Comparison of ENCODE assay signal across 14 cellular contexts in genomic region chrX:9604111-9604907, GRCh38.
DNase-seq lines count a peak whose midpoint lies in the region; ATAC-seq and TF ChIP-seq lines count a peak whose summit lies in the region.
"Had no signal": no experiment of that assay in that cellular context is flagged by ENCODE, and none has a peak within 500 bp of the region (broad histone marks: within the 10 kb centered on the region; RNA-seq: fewer than 3 reads in every experiment).

No MANE protein-coding gene starts in this region.

- DNase-seq in AG10803 (ENCODE audit: low read depth) (peak; percentile 59), inferior parietal cortex (ENCODE audit: extremely low spot score) (peak; percentile 43), progenitor cell of endocrine pancreas (ENCODE audit: low spot score, unreplicated experiment) (no peak), mesenteric fat pad (ENCODE audit: low spot score) (no peak), GM19240 (ENCODE audit: insufficient read length, low spot score) (no peak)
- no peak for DNase-seq in stimulated activated naive CD8-positive, alpha-beta T cell treated with anti-CD3 and anti-CD28 coated beads, Interleukin-15, amount 100 ng/mL, for 72 hours
- DNase-seq: activated naive CD8-positive, alpha-beta T cell treated with anti-CD3 and anti-CD28 coated beads, Interleukin-2, amount 50 U/mL, for 24 hours; effector CD8-positive, alpha-beta T cell; small intestine had no signal

- H3K4me1 Mint-ChIP-seq in progenitor cell of endocrine pancreas (ENCODE audit: low read depth), result peaks cover 5% of the 10 kb centered on the region
- H3K4me1 Mint-ChIP-seq in stimulated activated naive CD8-positive, alpha-beta T cell treated with anti-CD3 and anti-CD28 coated beads, Interleukin-15, amount 100 ng/mL, for 72 hours, result peaks cover 11% of the 10 kb centered on the region

- H3K27ac Mint-ChIP-seq in progenitor cell of endocrine pancreas, result peak overlapping the region; percentile 35
- no peak overlapping the region for H3K27ac Mint-ChIP-seq in stimulated activated naive CD8-positive, alpha-beta T cell treated with anti-CD3 and anti-CD28 coated beads, Interleukin-15, amount 100 ng/mL, for 72 hours
- H3K27ac Mint-ChIP-seq: activated naive CD8-positive, alpha-beta T cell treated with anti-CD3 and anti-CD28 coated beads, Interleukin-2, amount 50 U/mL, for 24 hours; memory B cell had no signal

- ATAC-seq in stimulated activated naive CD8-positive, alpha-beta T cell treated with anti-CD3 and anti-CD28 coated beads, Interleukin-15, amount 100 ng/mL, for 72 hours, result no peak
- no peak for ATAC-seq in HG03196 (IDR thresholded peaks at IDR 0.05; ENCODE audit: unreplicated experiment)
- ATAC-seq: activated naive CD8-positive, alpha-beta T cell treated with anti-CD3 and anti-CD28 coated beads, Interleukin-2, amount 50 U/mL, for 24 hours had no signal

- no peak overlapping the region for H3K4me3 Mint-ChIP-seq in progenitor cell of endocrine pancreas (ENCODE audit: low read depth)
- no peak overlapping the region for H3K4me3 Mint-ChIP-seq in stimulated activated naive CD8-positive, alpha-beta T cell treated with anti-CD3 and anti-CD28 coated beads, Interleukin-15, amount 100 ng/mL, for 72 hours
- H3K4me3 Mint-ChIP-seq: activated naive CD8-positive, alpha-beta T cell treated with anti-CD3 and anti-CD28 coated beads, Interleukin-2, amount 50 U/mL, for 24 hours; memory B cell had no signal

- H3K9me3 Mint-ChIP-seq in progenitor cell of endocrine pancreas (ENCODE audit: low read depth), result peaks cover 22% of the 10 kb centered on the region
- no peaks in the 10 kb centered on the region for H3K9me3 Mint-ChIP-seq in stimulated activated naive CD8-positive, alpha-beta T cell treated with anti-CD3 and anti-CD28 coated beads, Interleukin-15, amount 100 ng/mL, for 72 hours
- H3K9me3 Mint-ChIP-seq: activated naive CD8-positive, alpha-beta T cell treated with anti-CD3 and anti-CD28 coated beads, Interleukin-2, amount 50 U/mL, for 24 hours had no signal

- TF ChIP-seq CTCF in AG10803 (conservative IDR thresholded peaks at IDR 0.05; ENCODE audit: low read length) (no peak), progenitor cell of endocrine pancreas (IDR thresholded peaks at IDR 0.05; ENCODE audit: unreplicated experiment) (no peak)

- peak overlapping the region; percentile 30 for H3K27ac ChIP-seq in cingulate gyrus (ENCODE audit: low read depth, low read length)
- H3K27ac ChIP-seq: SK-N-MC, upper lobe of left lung had no signal

- peaks cover 11% of the 10 kb centered on the region for H3K36me3 Mint-ChIP-seq in progenitor cell of endocrine pancreas (ENCODE audit: insufficient read depth)

- no peaks in the 10 kb centered on the region for H3K27me3 Mint-ChIP-seq in progenitor cell of endocrine pancreas
- no peaks in the 10 kb centered on the region for H3K27me3 Mint-ChIP-seq in stimulated activated naive CD8-positive, alpha-beta T cell treated with anti-CD3 and anti-CD28 coated beads, Interleukin-15, amount 100 ng/mL, for 72 hours
- H3K27me3 Mint-ChIP-seq: activated naive CD8-positive, alpha-beta T cell treated with anti-CD3 and anti-CD28 coated beads, Interleukin-2, amount 50 U/mL, for 24 hours; memory B cell had no signal

- H3K4me3 ChIP-seq in AG10803 (ENCODE audit: low read length), result no peak overlapping the region
- H3K4me3 ChIP-seq: SK-N-MC, upper lobe of left lung had no signal

Comparison
In these comparisons a context has a peak if more than half of its experiments do, and no peak if none do; other contexts are left out.
1. DNase-seq: peak in AG10803 (single experiment) and inferior parietal cortex (single experiment); none in progenitor cell of endocrine pancreas (single experiment), stimulated activated naive CD8-positive, alpha-beta T cell treated with anti-CD3 and anti-CD28 coated beads, Interleukin-15, amount 100 ng/mL, for 72 hours (0 of 2), mesenteric fat pad (single experiment) and GM19240 (single experiment).